ENCODE assay signal across 8 cellular contexts in genomic region chr10:21993360-21994001, GRCh38. TPM values are rescaled to one million over a fixed set of nuclear protein-coding genes. Genes with fewer than 3 reads are reported as not detected.
DNase-seq lines count a peak whose midpoint lies in the region; ATAC-seq, FAIRE-seq and TF ChIP-seq lines count a peak whose summit lies in the region.

No MANE protein-coding gene starts in this region.

- TF ChIP-seq CTCF in cardiac muscle cell (IDR thresholded peaks at IDR 0.05; ENCODE audit: low read depth, low read length), result peak; percentile 37
- TF ChIP-seq CTCF in Peyer's patch (IDR thresholded peaks at IDR 0.05), result peak; percentile 34 to 77 (median 65)
- TF ChIP-seq CTCF in tibial artery (IDR thresholded peaks at IDR 0.05), result peak; percentile 42 to 52

- peak; percentile 89 for FAIRE-seq in frontal cortex (lab: Jason Lieb, UNC)

- H3K27ac ChIP-seq in cardiac muscle cell (no peak overlapping the region), Peyer's patch (no peak overlapping the region), tibial artery (no peak overlapping the region)

- no peaks in the 10 kb centered on the region for H3K4me1 ChIP-seq in cardiac muscle cell (ENCODE audit: low read depth)
- H3K4me1 ChIP-seq in Peyer's patch, result peaks cover 0 to 9% (median 0%) of the 10 kb centered on the region in 4 donors
- H3K4me1 ChIP-seq in tibial artery, result no peaks in the 10 kb centered on the region

- H3K27me3 ChIP-seq in cardiac muscle cell (no peaks in the 10 kb centered on the region), Peyer's patch (no peaks in the 10 kb centered on the region), tibial artery (no peaks in the 10 kb centered on the region)

- DNase-seq in cardiac muscle cell (ENCODE audit: low read depth in 1 of 2, low spot score in 1 of 2) (peak in 1 of 2 donors; percentile 62), left ventricle myocardium superior (no peak), Peyer's patch (no peak), frontal cortex (ENCODE audit: low spot score in 2 of 2) (no peak), tibial artery (no peak), T-helper 9 cell (no peak), NCI-H524 treated with DMSO at 0.1 percent for 48 hours (lab: John Stamatoyannopoulos, UW) (no peak)

- H3K36me3 ChIP-seq in cardiac muscle cell (no peaks in the 10 kb centered on the region), Peyer's patch (no peaks in the 10 kb centered on the region), tibial artery (no peaks in the 10 kb centered on the region)

- H3K9me3 ChIP-seq in cardiac muscle cell (ENCODE audit: low read depth) (no peaks in the 10 kb centered on the region), Peyer's patch (no peaks in the 10 kb centered on the region), tibial artery (no peaks in the 10 kb centered on the region)

- TF ChIP-seq POLR2A in Peyer's patch (IDR thresholded peaks at IDR 0.05), result no peak

- no peak overlapping the region for H3K4me3 ChIP-seq in cardiac muscle cell
- H3K4me3 ChIP-seq in Peyer's patch, result no peak overlapping the region
- H3K4me3 ChIP-seq in tibial artery, result no peak overlapping the region

- ATAC-seq in left ventricle myocardium superior (no peak), HG03442 (IDR thresholded peaks at IDR 0.05; ENCODE audit: unreplicated experiment) (no peak)

- intact Hi-C loops in left ventricle myocardium superior (cut with micrococcal nuclease), result loop anchor here (5.0 kb wide), 1 partner anchor 994 kb away; no protein-coding TSS in a partner anchor
- intact Hi-C loops in tibial artery (cut with DNase I; ENCODE audit: low total_unique reads), result loop anchor here (5.0 kb wide), 1 partner anchor 1074 kb away; no protein-coding TSS in a partner anchor

RNA-seq across cellular contexts. Expression of gene DNAJC1, which starts 10.0 kb away (rescaled TPM):
- total RNA-seq in cardiac muscle cell, result 39.2 and 57.1 TPM in 2 replicates
- polyA plus RNA-seq in cardiac muscle cell, result 31.2 and 32.6 TPM in 2 replicates
- 14.1 TPM for total RNA-seq in left ventricle myocardium superior
- 10 to 100 TPM; 37.1 to 41.7 (median 40.1) TPM for total RNA-seq in Peyer's patch
- 20.0 TPM for total RNA-seq in frontal cortex
